20 cellular contexts compared by ENCODE assay signal in genomic region chr19:37563518-37563917, GRCh38. TPM values are rescaled to one million over a fixed set of nuclear protein-coding genes. Genes with fewer than 3 reads are reported as not detected.
DNase-seq lines count a peak whose midpoint lies in the region; ATAC-seq, FAIRE-seq and TF ChIP-seq lines count a peak whose summit lies in the region.
"Had no signal": no experiment of that assay in that cellular context is flagged by ENCODE, and none has a peak within 500 bp of the region (broad histone marks: within the 10 kb centered on the region; RNA-seq: fewer than 3 reads in every experiment).

No MANE protein-coding gene starts in this region.

- H3K27me3 ChIP-seq in HUES64 (ENCODE audit: insufficient read depth, low read length) (no peaks in the 10 kb centered on the region), endodermal cell (ENCODE audit: control insufficient read depth, insufficient read depth, low read length, poor library complexity, severe bottlenecking) (no peaks in the 10 kb centered on the region), subcutaneous abdominal adipose tissue (ENCODE audit: control insufficient read depth in 5 of 5, insufficient read depth in 4 of 5, low read length in 5 of 5) (no peaks in the 10 kb centered on the region)
- no peaks in the 10 kb centered on the region for H3K27me3 ChIP-seq in CD4-positive, alpha-beta T cell (ENCODE audit: control insufficient read depth, insufficient read depth, low read length)

- no peak overlapping the region for H3K27ac Mint-ChIP-seq in endodermal cell
- H3K27ac Mint-ChIP-seq in CD4-positive, alpha-beta T cell = no peak overlapping the region
- H3K27ac Mint-ChIP-seq in activated CD8-positive, alpha-beta memory T cell treated with anti-CD3 and anti-CD28 coated beads, Interleukin-2, amount 10 ng/mL, durations not matched to agents 7 days and 5 days = no peak overlapping the region
- H3K27ac Mint-ChIP-seq: CD8-positive, alpha-beta T cell; GM23338; H9 had no signal

- POLR2A ChIA-PET in CD4-positive, alpha-beta T cell (lab: Charles Lee) = no interaction called here
- POLR2A ChIA-PET in RWPE1 (lab: Yijun Ruan, JAX; ENCODE audit: low non-redundant PET) = no interaction called here

- no peaks in the 10 kb centered on the region for H3K4me1 Mint-ChIP-seq in endodermal cell
- no peaks in the 10 kb centered on the region for H3K4me1 Mint-ChIP-seq in CD4-positive, alpha-beta T cell (ENCODE audit: low read depth)
- H3K4me1 Mint-ChIP-seq in activated CD8-positive, alpha-beta memory T cell treated with anti-CD3 and anti-CD28 coated beads, Interleukin-2, amount 10 ng/mL, durations not matched to agents 7 days and 5 days = no peaks in the 10 kb centered on the region
- H3K4me1 Mint-ChIP-seq: GM23338, H9 had no signal

- CTCF ChIA-PET in CD4-positive, alpha-beta T cell (lab: Charles Lee) = no interaction called here
- CTCF ChIA-PET in RWPE1 (lab: Yijun Ruan, JAX) = no interaction called here
- CTCF ChIA-PET in activated CD8-positive, alpha-beta memory T cell treated with anti-CD3 and anti-CD28 coated beads, Interleukin-2, amount 10 ng/mL, durations not matched to agents 7 days and 5 days (lab: Charles Lee) = no interaction called here

- H3K27ac ChIP-seq in HUES64 (ENCODE audit: low read depth, low read length) = no peak overlapping the region
- H3K27ac ChIP-seq in endodermal cell (ENCODE audit: low read depth, low read length) = no peak overlapping the region
- H3K27ac ChIP-seq in subcutaneous abdominal adipose tissue (ENCODE audit: low read depth, low read length) = no peak overlapping the region
- no peak overlapping the region for H3K27ac ChIP-seq in CD4-positive, alpha-beta T cell (ENCODE audit: low read depth, low read length)
- no peak overlapping the region for H3K27ac ChIP-seq in RWPE1

- H3K4me3 Mint-ChIP-seq in endodermal cell = no peak overlapping the region
- no peak overlapping the region for H3K4me3 Mint-ChIP-seq in CD4-positive, alpha-beta T cell
- H3K4me3 Mint-ChIP-seq in activated CD8-positive, alpha-beta memory T cell treated with anti-CD3 and anti-CD28 coated beads, Interleukin-2, amount 10 ng/mL, durations not matched to agents 7 days and 5 days = no peak overlapping the region
- H3K4me3 Mint-ChIP-seq: CD8-positive, alpha-beta T cell; GM23338; H9 had no signal

- TF ChIP-seq CTCF in endodermal cell (conservative IDR thresholded peaks at IDR 0.05) (no peak), RWPE1 (conservative IDR thresholded peaks at IDR 0.05; ENCODE audit: low read depth) (no peak)
- TF ChIP-seq CTCF in CD4-positive, alpha-beta T cell (IDR thresholded peaks at IDR 0.05) = no peak

- FAIRE-seq in A204.1 (lab: Jason Lieb, UNC) = peak; percentile 6
- FAIRE-seq: D721Med, GM12878 had no signal

- H3K9me3 ChIP-seq in HUES64 (ENCODE audit: insufficient read depth, low read depth, low read length) (peaks cover 98% of the 10 kb centered on the region), endodermal cell (ENCODE audit: control insufficient read depth, low read length) (peaks cover 98% of the 10 kb centered on the region), subcutaneous abdominal adipose tissue (ENCODE audit: control insufficient read depth in 5 of 5, low read length in 5 of 5) (peaks cover 53 to 99% (median 89%) of the 10 kb centered on the region in 5 donors)
- peaks cover 53% of the 10 kb centered on the region for H3K9me3 ChIP-seq in CD4-positive, alpha-beta T cell (ENCODE audit: control insufficient read depth, low read length)

- H3K9me3 Mint-ChIP-seq in endodermal cell = peaks cover 91% of the 10 kb centered on the region
- H3K9me3 Mint-ChIP-seq in CD4-positive, alpha-beta T cell = peaks cover 25% of the 10 kb centered on the region
- H3K9me3 Mint-ChIP-seq in activated CD8-positive, alpha-beta memory T cell treated with anti-CD3 and anti-CD28 coated beads, Interleukin-2, amount 10 ng/mL, durations not matched to agents 7 days and 5 days (ENCODE audit: low read depth) = peaks cover 52% of the 10 kb centered on the region

- H3K4me1 ChIP-seq in HUES64 (ENCODE audit: insufficient read depth, low read length) (no peaks in the 10 kb centered on the region), endodermal cell (ENCODE audit: control insufficient read depth, insufficient read depth, low read length) (no peaks in the 10 kb centered on the region), subcutaneous abdominal adipose tissue (ENCODE audit: control insufficient read depth in 5 of 5, insufficient read depth in 5 of 5, low read length in 5 of 5) (no peaks in the 10 kb centered on the region)
- H3K4me1 ChIP-seq: Caco-2 had no signal

- H3K36me3 ChIP-seq in HUES64 (ENCODE audit: insufficient read depth, low read length) = peaks cover 38% of the 10 kb centered on the region
- H3K36me3 ChIP-seq in endodermal cell (ENCODE audit: control insufficient read depth, insufficient read depth, low read length) = peaks cover 31% of the 10 kb centered on the region
- H3K36me3 ChIP-seq in subcutaneous abdominal adipose tissue (ENCODE audit: control insufficient read depth in 5 of 5, insufficient read depth in 5 of 5, low read length in 5 of 5) = peaks cover 13 to 48% (median 26%) of the 10 kb centered on the region in 5 donors

- DNase-seq in endodermal cell = no peak
- DNase-seq in CD4-positive, alpha-beta T cell = no peak
- DNase-seq in RWPE1 (ENCODE audit: low spot score) = no peak
- DNase-seq in activated CD8-positive, alpha-beta memory T cell treated with anti-CD3 and anti-CD28 coated beads, Interleukin-2, amount 10 ng/mL, durations not matched to agents 7 days and 5 days = no peak
- DNase-seq: 8988T; C1 segment of cervical spinal cord; Caco-2; CD8-positive, alpha-beta T cell; DMS 273 treated with DMSO at 0.1 percent for 48 hours; DMS79; EL; GDM1; H9 had no signal

- WGBS in HUES64 = no CpG with 5 or more reads among the region's 3 CpGs
- no CpG with 5 or more reads among the region's 3 CpGs for WGBS in endodermal cell (ENCODE audit: insufficient coverage in 1 of 2, insufficient read length in 1 of 2), 2 experiments

- ATAC-seq in CD4-positive, alpha-beta T cell (ENCODE audit: poor library complexity) = no peak
- no peak for ATAC-seq in activated CD8-positive, alpha-beta memory T cell treated with anti-CD3 and anti-CD28 coated beads, Interleukin-2, amount 10 ng/mL, durations not matched to agents 7 days and 5 days
- ATAC-seq: CD8-positive, alpha-beta T cell; GM12878; GM23338; HCT116 had no signal

- peaks cover 79% of the 10 kb centered on the region for H3K36me3 Mint-ChIP-seq in endodermal cell (ENCODE audit: low read depth)
- H3K36me3 Mint-ChIP-seq in CD4-positive, alpha-beta T cell (ENCODE audit: low read depth) = peaks cover 45% of the 10 kb centered on the region
- H3K36me3 Mint-ChIP-seq in activated CD8-positive, alpha-beta memory T cell treated with anti-CD3 and anti-CD28 coated beads, Interleukin-2, amount 10 ng/mL, durations not matched to agents 7 days and 5 days = peaks cover 46% of the 10 kb centered on the region

- H3K27me3 Mint-ChIP-seq in endodermal cell (ENCODE audit: insufficient read depth) = no peaks in the 10 kb centered on the region
- H3K27me3 Mint-ChIP-seq in CD4-positive, alpha-beta T cell = no peaks in the 10 kb centered on the region
- no peaks in the 10 kb centered on the region for H3K27me3 Mint-ChIP-seq in activated CD8-positive, alpha-beta memory T cell treated with anti-CD3 and anti-CD28 coated beads, Interleukin-2, amount 10 ng/mL, durations not matched to agents 7 days and 5 days

- H3K9ac ChIP-seq in HUES64 (ENCODE audit: low read depth, low read length) (no peak overlapping the region), endodermal cell (ENCODE audit: extremely low read depth, low read length, poor library complexity, severe bottlenecking) (no peak overlapping the region), subcutaneous abdominal adipose tissue (ENCODE audit: low read length in 5 of 5) (no peak overlapping the region)

- H3K4me3 ChIP-seq in HUES64 (ENCODE audit: low read length) = 0 out of 2 replicates have a peak overlapping the region, but pooled peaks have one; percentile 15
- peak overlapping the region; percentile 67 for H3K4me3 ChIP-seq in endodermal cell (ENCODE audit: low read length)
- H3K4me3 ChIP-seq in subcutaneous abdominal adipose tissue (ENCODE audit: low read depth in 1 of 5, low read length in 5 of 5) = peak overlapping the region; percentile 5 to 61 (median 51)
- H3K4me3 ChIP-seq: GM12878, GM23338 had no signal

- intact Hi-C loops in CD4-positive, alpha-beta T cell (cut with DNase I, micrococcal nuclease) = no loop called here

RNA-seq across cellular contexts. Expression of gene ZNF571, which starts 31.1 kb away (rescaled TPM):
- polyA plus RNA-seq in HUES64 (2013, experiment 1 of 2) = 2.4 TPM
- 2.9 TPM for polyA plus RNA-seq in HUES64 (2013, experiment 2 of 2)
- 1 to 10 TPM; 3.9 to 5.6 TPM for total RNA-seq in endodermal cell
- polyA plus RNA-seq in endodermal cell (2013, experiment 1 of 2) = 5.3 TPM
- 6.0 TPM for polyA plus RNA-seq in endodermal cell (2013, experiment 2 of 2)
- total RNA-seq in CD4-positive, alpha-beta T cell = 1 to 10 TPM; 6.7 to 7.0 TPM
- total RNA-seq in activated CD8-positive, alpha-beta memory T cell treated with anti-CD3 and anti-CD28 coated beads, Interleukin-2, amount 10 ng/mL, durations not matched to agents 7 days and 5 days = 1 to 10 TPM; 2.0 to 2.2 TPM

RNA-seq across cellular contexts. Expression of gene ZNF540, which starts 31.2 kb away (rescaled TPM):
- polyA plus RNA-seq in HUES64 (2013, experiment 1 of 2) = 0.15 TPM
- 0.06 TPM for polyA plus RNA-seq in HUES64 (2013, experiment 2 of 2)
- not detected for total RNA-seq in endodermal cell
- 1.4 TPM for polyA plus RNA-seq in endodermal cell (2013, experiment 1 of 2)
- 0.50 TPM for polyA plus RNA-seq in endodermal cell (2013, experiment 2 of 2)
- total RNA-seq in CD4-positive, alpha-beta T cell = 10 to 100 TPM; 11.6 to 12.0 TPM
- 1 to 10 TPM; 1.5 to 1.6 TPM for total RNA-seq in activated CD8-positive, alpha-beta memory T cell treated with anti-CD3 and anti-CD28 coated beads, Interleukin-2, amount 10 ng/mL, durations not matched to agents 7 days and 5 days
- polyA plus RNA-seq: GM23338 had no signal

RNA-seq across cellular contexts. Expression of gene ZNF793, which starts 56.8 kb away (rescaled TPM):
- polyA plus RNA-seq in HUES64 (2013, experiment 1 of 2) = 7.3 TPM
- polyA plus RNA-seq in HUES64 (2013, experiment 2 of 2) = 5.3 TPM
- 10 to 100 TPM; 18.4 to 18.6 TPM for total RNA-seq in endodermal cell
- polyA plus RNA-seq in endodermal cell (2013, experiment 1 of 2) = 9.0 TPM
- 8.1 TPM for polyA plus RNA-seq in endodermal cell (2013, experiment 2 of 2)
- 1 to 10 TPM; 2.3 TPM for total RNA-seq in CD4-positive, alpha-beta T cell
- 1 to 10 TPM; 2.7 to 6.1 TPM for total RNA-seq in activated CD8-positive, alpha-beta memory T cell treated with anti-CD3 and anti-CD28 coated beads, Interleukin-2, amount 10 ng/mL, durations not matched to agents 7 days and 5 days
- total RNA-seq: Caco-2 had no signal

Comparison
In these comparisons a context has a peak if more than half of its experiments do, and no peak if none do; other contexts are left out.
1. H3K4me3 ChIP-seq: peak in every context shown above with its lines; median percentile 67 in endodermal cell; 51 in subcutaneous abdominal adipose tissue; 15 in HUES64.
2. RNA of gene ZNF540, which starts 31.2 kb away (total RNA-seq): 11.6 to 12.0 TPM in CD4-positive, alpha-beta T cell; 1.5 to 1.6 TPM in activated CD8-positive, alpha-beta memory T cell treated with anti-CD3 and anti-CD28 coated beads, Interleukin-2, amount 10 ng/mL, durations not matched to agents 7 days and 5 days and not detected in endodermal cell; every median in the first group is over 4 times any median in the second.